Comparison of ENCODE assay signal across 15 cellular contexts in the genomic region with DNA sequence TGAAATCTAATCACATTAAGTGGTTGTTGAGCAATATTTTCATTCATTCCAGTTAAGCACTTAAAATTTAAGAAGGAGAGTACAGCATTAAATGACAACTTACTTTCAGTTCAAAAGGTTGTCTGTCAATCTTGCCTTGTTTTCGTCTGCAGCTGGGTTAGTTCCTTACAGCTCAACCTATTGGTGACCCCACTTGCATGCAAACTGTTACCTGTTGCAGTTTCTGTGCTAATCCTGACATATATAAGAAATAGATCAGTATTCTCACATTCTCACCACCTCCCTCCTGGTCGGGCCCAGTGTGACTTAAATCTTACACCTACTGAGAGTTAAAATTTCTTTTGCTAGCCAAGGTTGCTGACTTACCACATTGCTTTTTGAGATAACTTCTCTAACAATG.
"Had no signal": no experiment of that assay in that cellular context is flagged by ENCODE, and none has a peak within 500 bp of the region (broad histone marks: within the 10 kb centered on the region; RNA-seq: fewer than 3 reads in every experiment).

No MANE protein-coding gene starts in this region.

- DNase-seq: activated CD4-positive, alpha-beta T cell treated with anti-CD3 and anti-CD28 coated beads, Interleukin-2, amount 50 U/mL, for 48 hours; activated naive CD4-positive, alpha-beta T cell treated with anti-CD3 and anti-CD28 coated beads, Interleukin-2, amount 10 ng/mL, durations not matched to agents 7 days and 5 days; activated T-cell treated with anti-CD3 and anti-CD28 coated beads, Interleukin-2, amount 50 U/mL, for 24 hours; effector memory CD8-positive, alpha-beta T cell; mesenchymal stem cell; naive thymus-derived CD8-positive, alpha-beta T cell; nucleus accumbens; posterior cingulate gyrus; retina; stimulated activated CD4-positive, alpha-beta T cell treated with anti-CD3 and anti-CD28 coated beads, Interleukin-2, amount 100 ng/mL, for 48 hours; stimulated activated naive CD4-positive, alpha-beta T cell; tibial artery; uterus had no signal

- H3K9me3 ChIP-seq: tibial artery, uterus had no signal

- H3K27me3 ChIP-seq: tibial artery, uterus had no signal

- H3K27ac ChIP-seq: epithelial cell of prostate, tibial artery, uterus, VCaP had no signal

- H3K4me1 ChIP-seq: tibial artery, uterus had no signal

- H3K4me3 ChIP-seq: tibial artery, uterus had no signal

- ATAC-seq: effector memory CD8-positive, alpha-beta T cell; naive thymus-derived CD8-positive, alpha-beta T cell had no signal
